In the genomic region with DNA sequence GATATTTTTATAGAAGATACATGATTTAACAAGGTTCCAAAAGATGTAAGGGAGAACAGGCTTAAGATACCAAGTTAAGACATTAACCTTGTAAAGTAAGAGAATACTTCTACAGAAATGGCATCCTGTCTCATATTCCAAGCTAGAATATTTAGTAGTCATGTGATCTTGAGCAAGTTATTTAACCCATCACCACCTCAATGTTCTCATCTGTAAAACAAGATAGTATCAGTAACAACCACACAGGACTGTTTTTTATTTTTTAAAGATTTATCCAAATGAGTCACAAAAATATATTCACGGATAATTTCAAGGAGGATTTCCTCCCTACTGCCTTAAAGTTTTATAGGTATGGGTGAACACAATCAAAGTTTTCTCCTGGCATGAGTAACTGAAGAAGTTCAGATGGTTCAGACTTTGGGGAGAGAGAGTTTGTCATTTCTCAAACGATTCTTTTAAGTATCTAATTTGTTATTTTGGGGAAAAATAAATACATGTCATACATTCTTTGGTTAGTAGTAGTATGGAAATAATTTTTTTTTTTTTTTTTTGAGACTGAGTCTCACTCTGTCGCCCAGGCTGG, we compare ENCODE assay signal across 27 cellular contexts. TPM values are rescaled to one million over a fixed set of nuclear protein-coding genes. Genes with fewer than 3 reads are reported as not detected.
DNase-seq lines count a peak whose midpoint lies in the region; TF ChIP-seq lines count a peak whose summit lies in the region.
"Had no signal": no experiment of that assay in that cellular context is flagged by ENCODE, and none has a peak within 500 bp of the region (broad histone marks: within the 10 kb centered on the region; RNA-seq: fewer than 3 reads in every experiment).

No MANE protein-coding gene starts in this region.

- CTCF ChIA-PET in CD8-positive, alpha-beta memory T cell (lab: Charles Lee), result no interaction called here

- TF ChIP-seq CTCF in choroid plexus epithelial cell (conservative IDR thresholded peaks at IDR 0.05; ENCODE audit: low read depth, low read length), result no peak

- no peak for DNase-seq in CD8-positive, alpha-beta memory T cell
- peak; percentile 47 for DNase-seq in M059J (ENCODE audit: low read depth)
- DNase-seq in choroid plexus epithelial cell (ENCODE audit: low read depth), result peak; percentile 25
- peak; percentile 3 for DNase-seq in stromal cell of bone marrow (ENCODE audit: low read depth)
- no peak for DNase-seq in foreskin melanocyte
- DNase-seq in NCI-H187 (lab: John Stamatoyannopoulos, UW), result no peak
- DNase-seq in NCI-H2196 treated with DMSO at 0.1 percent for 48 hours (lab: John Stamatoyannopoulos, UW; ENCODE audit: unreplicated experiment), result no peak
- DNase-seq: activated gamma-delta T cell treated with Interleukin-2 at 50 U/mL for 16 hours; activated T-cell treated with anti-CD3 and anti-CD28 coated beads, Interleukin-2, amount 50 U/mL, for 4 hours; caudate nucleus; dermis blood vessel endothelial cell; foreskin keratinocyte; heart right ventricle; Karpas-422; kidney glomerular epithelial cell; MV-4-11; NCI-H1436 treated with DMSO at 0.1 percent for 48 hours; NCI-H510A treated with DMSO at 0.1 percent for 48 hours; NK-92 treated with Interleukin-12 subunit alpha and Interleukin-12 subunit beta, amount 100 ng/mL, for 24 hours; PC-9; psoas muscle; stimulated activated CD4-positive, alpha-beta T cell treated with anti-CD3 and anti-CD28 coated beads, Interleukin-4, amount 100 ng/mL, for 1 hour had no signal

- H3K4me3 ChIP-seq in CD8-positive, alpha-beta memory T cell (ENCODE audit: low read length), result no peak overlapping the region
- no peak overlapping the region for H3K4me3 ChIP-seq in choroid plexus epithelial cell (ENCODE audit: low read depth, low read length)
- H3K4me3 ChIP-seq: esophagus muscularis mucosa, HAP-1, heart right ventricle, PC-9, psoas muscle, SK-N-MC, tibial nerve had no signal

- H3K27me3 Mint-ChIP-seq in CD8-positive, alpha-beta memory T cell, result no peaks in the 10 kb centered on the region

- H3K4me1 ChIP-seq in CD8-positive, alpha-beta memory T cell (ENCODE audit: insufficient read depth, low read length), result peaks cover 16% of the 10 kb centered on the region
- H3K4me1 ChIP-seq: foreskin keratinocyte, HAP-1 had no signal

- H3K36me3 ChIP-seq in CD8-positive, alpha-beta memory T cell (ENCODE audit: insufficient read depth, low read length), result no peaks in the 10 kb centered on the region
- H3K36me3 ChIP-seq: esophagus muscularis mucosa, HAP-1, heart right ventricle, tibial nerve had no signal

- no peak overlapping the region for H3K27ac ChIP-seq in CD8-positive, alpha-beta memory T cell (ENCODE audit: low read depth, low read length)
- H3K27ac ChIP-seq: esophagus muscularis mucosa, foreskin keratinocyte, heart right ventricle, PC-9, psoas muscle, SK-N-MC, tibial nerve had no signal

- H3K36me3 Mint-ChIP-seq in CD8-positive, alpha-beta memory T cell, result peaks cover 7 to 28% (median 11%) of the 10 kb centered on the region in 3 donors

- peak overlapping the region in 6 of 7 donors; percentile 7 to 41 (median 20) for H3K4me3 Mint-ChIP-seq in CD8-positive, alpha-beta memory T cell
- H3K4me3 Mint-ChIP-seq: activated T-cell treated with anti-CD3 and anti-CD28 coated beads, Interleukin-2, amount 50 U/mL, for 4 hours; T-helper 1 cell treated with Interleukin-12 subunit alpha and Interleukin-12 subunit beta and Interleukin-4 antibody, amounts not matched to agents 30 μg/mL and 1 μg/mL, for 36 hours had no signal

- no peaks in the 10 kb centered on the region for H3K27me3 ChIP-seq in CD8-positive, alpha-beta memory T cell (ENCODE audit: insufficient read depth, low read length, poor library complexity, severe bottlenecking)
- H3K27me3 ChIP-seq: esophagus muscularis mucosa, foreskin keratinocyte, heart right ventricle, tibial nerve had no signal

- no peak overlapping the region for H3K27ac Mint-ChIP-seq in CD8-positive, alpha-beta memory T cell

- POLR2A ChIA-PET in CD8-positive, alpha-beta memory T cell (lab: Charles Lee), result no interaction called here

- no peaks in the 10 kb centered on the region for H3K9me3 ChIP-seq in CD8-positive, alpha-beta memory T cell (ENCODE audit: low read length)
- H3K9me3 ChIP-seq: esophagus muscularis mucosa, HAP-1 had no signal

- peaks cover 80 to 94% (median 89%) of the 10 kb centered on the region in 3 donors for H3K4me1 Mint-ChIP-seq in CD8-positive, alpha-beta memory T cell

- H3K9me3 Mint-ChIP-seq in CD8-positive, alpha-beta memory T cell, result peaks cover 0 to 13% (median 2%) of the 10 kb centered on the region in 5 donors

RNA-seq across cellular contexts. Expression of gene ROCK1, which starts 25.9 kb away (rescaled TPM):
- 10 to 100 TPM; 62.0 to 66.5 TPM for total RNA-seq in CD8-positive, alpha-beta memory T cell
- 41.7 TPM for polyA plus RNA-seq in CD8-positive, alpha-beta memory T cell
- total RNA-seq in M059J (2014; rRNA removed; shearing (Covaris generic)), result 6.3 and 8.9 TPM in 2 replicates

Comparison
In these comparisons a context has a peak if more than half of its experiments do, and no peak if none do; other contexts are left out.
1. DNase-seq: peak in M059J (single experiment), choroid plexus epithelial cell (single experiment) and stromal cell of bone marrow (single experiment); none in CD8-positive, alpha-beta memory T cell (0 of 5), foreskin melanocyte (single experiment), NCI-H187 (0 of 2) and NCI-H2196 treated with DMSO at 0.1 percent for 48 hours (single experiment).